1 cellular context compared by ENCODE assay signal in the genomic region with DNA sequence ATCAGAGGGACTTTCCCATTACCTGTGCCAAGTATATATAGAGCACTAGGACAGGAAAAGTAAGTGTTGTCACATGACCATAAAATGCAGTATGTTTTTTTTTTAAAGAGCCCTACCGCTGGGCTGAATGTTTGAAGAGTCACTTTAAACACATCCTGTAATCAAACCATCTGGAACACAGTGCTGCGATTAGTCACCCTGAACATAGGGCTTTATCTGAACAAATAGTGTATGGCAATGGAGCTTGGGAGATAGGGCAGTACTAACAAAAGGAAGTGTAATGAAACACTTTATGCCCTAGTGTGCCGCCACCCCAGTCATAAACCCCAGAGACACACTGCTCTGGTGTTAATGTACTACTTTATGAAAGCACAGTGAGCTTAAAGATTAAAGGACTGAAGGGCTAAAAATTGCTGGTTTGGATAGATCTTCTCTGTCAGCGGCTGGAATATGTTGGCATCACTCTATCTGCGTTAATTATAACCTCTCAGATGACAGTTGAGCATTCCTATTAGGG.
TF ChIP-seq lines count a peak whose summit lies in the region.

No MANE protein-coding gene starts in this region.

TF ChIP-seq in HepG2, 621 proteins besides CTCF, POLR2A, EP300 and RAD21 (continued from another document and continues in another):
- TF ChIP-seq NR2F2 (IDR thresholded peaks at IDR 0.05; ENCODE audit: borderline replicate concordance, low read depth) = no peak
- TF ChIP-seq, protein P1, sequence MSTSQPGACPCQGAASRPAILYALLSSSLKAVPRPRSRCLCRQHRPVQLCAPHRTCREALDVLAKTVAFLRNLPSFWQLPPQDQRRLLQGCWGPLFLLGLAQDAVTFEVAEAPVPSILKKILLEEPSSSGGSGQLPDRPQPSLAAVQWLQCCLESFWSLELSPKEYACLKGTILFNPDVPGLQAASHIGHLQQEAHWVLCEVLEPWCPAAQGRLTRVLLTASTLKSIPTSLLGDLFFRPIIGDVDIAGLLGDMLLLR (CRISPR knock-in tag; IDR thresholded peaks at IDR 0.05) = no peak
- TF ChIP-seq DNMT1 (CRISPR knock-in tag; IDR thresholded peaks at IDR 0.05) = no peak
- no peak for TF ChIP-seq ZNF10 (CRISPR knock-in tag; IDR thresholded peaks at IDR 0.05; ENCODE audit: borderline replicate concordance, low read depth)
- TF ChIP-seq, protein P2, sequence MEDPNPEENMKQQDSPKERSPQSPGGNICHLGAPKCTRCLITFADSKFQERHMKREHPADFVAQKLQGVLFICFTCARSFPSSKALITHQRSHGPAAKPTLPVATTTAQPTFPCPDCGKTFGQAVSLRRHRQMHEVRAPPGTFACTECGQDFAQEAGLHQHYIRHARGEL (CRISPR knock-in tag; IDR thresholded peaks at IDR 0.05) = no peak
- TF ChIP-seq SALL1 (CRISPR knock-in tag; IDR thresholded peaks at IDR 0.05) = peak; percentile 42; the same call in 1 of the 2 replicates
- TF ChIP-seq SYNCRIP (IDR thresholded peaks at IDR 0.05; ENCODE audit: insufficient read depth, low read depth, low read length) = no peak
- TF ChIP-seq ZNF7 (CRISPR knock-in tag; IDR thresholded peaks at IDR 0.05) = no peak
- no peak for TF ChIP-seq ZSCAN30 (CRISPR knock-in tag; IDR thresholded peaks at IDR 0.05)
- no peak for TF ChIP-seq KDM5B (CRISPR knock-in tag; IDR thresholded peaks at IDR 0.05; ENCODE audit: borderline replicate concordance)
- TF ChIP-seq ZNF33B (CRISPR knock-in tag; IDR thresholded peaks at IDR 0.05) = no peak
- TF ChIP-seq, protein P3, sequence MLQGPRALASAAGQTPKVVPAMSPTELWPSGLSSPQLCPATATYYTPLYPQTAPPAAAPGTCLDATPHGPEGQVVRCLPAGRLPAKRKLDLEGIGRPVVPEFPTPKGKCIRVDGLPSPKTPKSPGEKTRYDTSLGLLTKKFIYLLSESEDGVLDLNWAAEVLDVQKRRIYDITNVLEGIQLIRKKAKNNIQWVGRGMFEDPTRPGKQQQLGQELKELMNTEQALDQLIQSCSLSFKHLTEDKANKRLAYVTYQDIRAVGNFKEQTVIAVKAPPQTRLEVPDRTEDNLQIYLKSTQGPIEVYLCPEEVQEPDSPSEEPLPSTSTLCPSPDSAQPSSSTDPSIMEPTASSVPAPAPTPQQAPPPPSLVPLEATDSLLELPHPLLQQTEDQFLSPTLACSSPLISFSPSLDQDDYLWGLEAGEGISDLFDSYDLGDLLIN (CRISPR knock-in tag; IDR thresholded peaks at IDR 0.05; ENCODE audit: borderline replicate concordance) = no peak
- TF ChIP-seq, protein P4, sequence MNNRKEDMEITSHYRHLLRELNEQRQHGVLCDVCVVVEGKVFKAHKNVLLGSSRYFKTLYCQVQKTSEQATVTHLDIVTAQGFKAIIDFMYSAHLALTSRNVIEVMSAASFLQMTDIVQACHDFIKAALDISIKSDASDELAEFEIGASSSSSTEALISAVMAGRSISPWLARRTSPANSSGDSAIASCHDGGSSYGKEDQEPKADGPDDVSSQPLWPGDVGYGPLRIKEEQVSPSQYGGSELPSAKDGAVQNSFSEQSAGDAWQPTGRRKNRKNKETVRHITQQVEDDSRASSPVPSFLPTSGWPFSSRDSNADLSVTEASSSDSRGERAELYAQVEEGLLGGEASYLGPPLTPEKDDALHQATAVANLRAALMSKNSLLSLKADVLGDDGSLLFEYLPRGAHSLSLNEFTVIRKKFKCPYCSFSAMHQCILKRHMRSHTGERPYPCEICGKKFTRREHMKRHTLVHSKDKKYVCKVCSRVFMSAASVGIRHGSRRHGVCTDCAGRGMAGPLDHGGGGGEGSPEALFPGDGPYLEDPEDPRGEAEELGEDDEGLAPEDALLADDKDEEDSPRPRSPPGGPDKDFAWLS (CRISPR knock-in tag; IDR thresholded peaks at IDR 0.05; ENCODE audit: borderline replicate concordance) = no peak
- TF ChIP-seq KAT7 (CRISPR knock-in tag; IDR thresholded peaks at IDR 0.05; ENCODE audit: borderline replicate concordance) = no peak
- TF ChIP-seq NONO (IDR thresholded peaks at IDR 0.05) = no peak
- TF ChIP-seq NONO (CRISPR knock-in tag; conservative IDR thresholded peaks at IDR 0.05) = no peak
- TF ChIP-seq, protein P5, sequence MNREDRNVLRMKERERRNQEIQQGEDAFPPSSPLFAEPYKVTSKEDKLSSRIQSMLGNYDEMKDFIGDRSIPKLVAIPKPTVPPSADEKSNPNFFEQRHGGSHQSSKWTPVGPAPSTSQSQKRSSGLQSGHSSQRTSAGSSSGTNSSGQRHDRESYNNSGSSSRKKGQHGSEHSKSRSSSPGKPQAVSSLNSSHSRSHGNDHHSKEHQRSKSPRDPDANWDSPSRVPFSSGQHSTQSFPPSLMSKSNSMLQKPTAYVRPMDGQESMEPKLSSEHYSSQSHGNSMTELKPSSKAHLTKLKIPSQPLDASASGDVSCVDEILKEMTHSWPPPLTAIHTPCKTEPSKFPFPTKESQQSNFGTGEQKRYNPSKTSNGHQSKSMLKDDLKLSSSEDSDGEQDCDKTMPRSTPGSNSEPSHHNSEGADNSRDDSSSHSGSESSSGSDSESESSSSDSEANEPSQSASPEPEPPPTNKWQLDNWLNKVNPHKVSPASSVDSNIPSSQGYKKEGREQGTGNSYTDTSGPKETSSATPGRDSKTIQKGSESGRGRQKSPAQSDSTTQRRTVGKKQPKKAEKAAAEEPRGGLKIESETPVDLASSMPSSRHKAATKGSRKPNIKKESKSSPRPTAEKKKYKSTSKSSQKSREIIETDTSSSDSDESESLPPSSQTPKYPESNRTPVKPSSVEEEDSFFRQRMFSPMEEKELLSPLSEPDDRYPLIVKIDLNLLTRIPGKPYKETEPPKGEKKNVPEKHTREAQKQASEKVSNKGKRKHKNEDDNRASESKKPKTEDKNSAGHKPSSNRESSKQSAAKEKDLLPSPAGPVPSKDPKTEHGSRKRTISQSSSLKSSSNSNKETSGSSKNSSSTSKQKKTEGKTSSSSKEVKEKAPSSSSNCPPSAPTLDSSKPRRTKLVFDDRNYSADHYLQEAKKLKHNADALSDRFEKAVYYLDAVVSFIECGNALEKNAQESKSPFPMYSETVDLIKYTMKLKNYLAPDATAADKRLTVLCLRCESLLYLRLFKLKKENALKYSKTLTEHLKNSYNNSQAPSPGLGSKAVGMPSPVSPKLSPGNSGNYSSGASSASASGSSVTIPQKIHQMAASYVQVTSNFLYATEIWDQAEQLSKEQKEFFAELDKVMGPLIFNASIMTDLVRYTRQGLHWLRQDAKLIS (CRISPR knock-in tag; IDR thresholded peaks at IDR 0.05) = no peak
- no peak for TF ChIP-seq ZNF468 (CRISPR knock-in tag; IDR thresholded peaks at IDR 0.05)
- TF ChIP-seq, protein P6, sequence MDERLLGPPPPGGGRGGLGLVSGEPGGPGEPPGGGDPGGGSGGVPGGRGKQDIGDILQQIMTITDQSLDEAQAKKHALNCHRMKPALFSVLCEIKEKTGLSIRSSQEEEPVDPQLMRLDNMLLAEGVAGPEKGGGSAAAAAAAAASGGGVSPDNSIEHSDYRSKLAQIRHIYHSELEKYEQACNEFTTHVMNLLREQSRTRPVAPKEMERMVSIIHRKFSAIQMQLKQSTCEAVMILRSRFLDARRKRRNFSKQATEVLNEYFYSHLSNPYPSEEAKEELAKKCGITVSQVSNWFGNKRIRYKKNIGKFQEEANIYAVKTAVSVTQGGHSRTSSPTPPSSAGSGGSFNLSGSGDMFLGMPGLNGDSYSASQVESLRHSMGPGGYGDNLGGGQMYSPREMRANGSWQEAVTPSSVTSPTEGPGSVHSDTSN (CRISPR knock-in tag; IDR thresholded peaks at IDR 0.05) = no peak
- TF ChIP-seq, protein P7, sequence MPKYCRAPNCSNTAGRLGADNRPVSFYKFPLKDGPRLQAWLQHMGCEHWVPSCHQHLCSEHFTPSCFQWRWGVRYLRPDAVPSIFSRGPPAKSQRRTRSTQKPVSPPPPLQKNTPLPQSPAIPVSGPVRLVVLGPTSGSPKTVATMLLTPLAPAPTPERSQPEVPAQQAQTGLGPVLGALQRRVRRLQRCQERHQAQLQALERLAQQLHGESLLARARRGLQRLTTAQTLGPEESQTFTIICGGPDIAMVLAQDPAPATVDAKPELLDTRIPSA (CRISPR knock-in tag; IDR thresholded peaks at IDR 0.05; ENCODE audit: borderline replicate concordance) = no peak
- TF ChIP-seq, protein P8, sequence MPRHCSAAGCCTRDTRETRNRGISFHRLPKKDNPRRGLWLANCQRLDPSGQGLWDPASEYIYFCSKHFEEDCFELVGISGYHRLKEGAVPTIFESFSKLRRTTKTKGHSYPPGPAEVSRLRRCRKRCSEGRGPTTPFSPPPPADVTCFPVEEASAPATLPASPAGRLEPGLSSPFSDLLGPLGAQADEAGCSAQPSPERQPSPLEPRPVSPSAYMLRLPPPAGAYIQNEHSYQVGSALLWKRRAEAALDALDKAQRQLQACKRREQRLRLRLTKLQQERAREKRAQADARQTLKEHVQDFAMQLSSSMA (CRISPR knock-in tag; IDR thresholded peaks at IDR 0.05) = no peak
- no peak for TF ChIP-seq TRIM24 (CRISPR knock-in tag; IDR thresholded peaks at IDR 0.05)
- TF ChIP-seq TEAD2 (CRISPR knock-in tag; IDR thresholded peaks at IDR 0.05) = no peak
- no peak for TF ChIP-seq ZNF747 (CRISPR knock-in tag; IDR thresholded peaks at IDR 0.05; ENCODE audit: borderline replicate concordance)
- TF ChIP-seq CBFB (CRISPR knock-in tag; IDR thresholded peaks at IDR 0.05) = no peak
- TF ChIP-seq NCOA2 (CRISPR knock-in tag; IDR thresholded peaks at IDR 0.05) = peak; percentile 80
- TF ChIP-seq, protein P9, sequence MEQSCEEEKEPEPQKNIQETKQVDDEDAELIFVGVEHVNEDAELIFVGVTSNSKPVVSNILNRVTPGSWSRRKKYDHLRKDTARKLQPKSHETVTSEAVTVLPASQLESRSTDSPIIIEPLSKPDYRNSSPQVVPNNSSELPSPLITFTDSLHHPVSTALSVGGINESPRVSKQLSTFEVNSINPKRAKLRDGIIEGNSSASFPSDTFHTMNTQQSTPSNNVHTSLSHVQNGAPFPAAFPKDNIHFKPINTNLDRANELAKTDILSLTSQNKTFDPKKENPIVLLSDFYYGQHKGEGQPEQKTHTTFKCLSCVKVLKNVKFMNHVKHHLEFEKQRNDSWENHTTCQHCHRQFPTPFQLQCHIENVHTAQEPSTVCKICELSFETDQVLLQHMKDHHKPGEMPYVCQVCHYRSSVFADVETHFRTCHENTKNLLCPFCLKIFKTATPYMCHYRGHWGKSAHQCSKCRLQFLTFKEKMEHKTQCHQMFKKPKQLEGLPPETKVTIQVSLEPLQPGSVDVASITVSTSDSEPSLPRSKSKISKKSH (CRISPR knock-in tag; IDR thresholded peaks at IDR 0.05; ENCODE audit: borderline replicate concordance) = no peak
- TF ChIP-seq ZNF350 (CRISPR knock-in tag; IDR thresholded peaks at IDR 0.05; ENCODE audit: borderline replicate concordance, low read depth) = no peak
- no peak for TF ChIP-seq TSC22D2 (CRISPR knock-in tag; IDR thresholded peaks at IDR 0.05; ENCODE audit: borderline replicate concordance)
- TF ChIP-seq, protein P10, sequence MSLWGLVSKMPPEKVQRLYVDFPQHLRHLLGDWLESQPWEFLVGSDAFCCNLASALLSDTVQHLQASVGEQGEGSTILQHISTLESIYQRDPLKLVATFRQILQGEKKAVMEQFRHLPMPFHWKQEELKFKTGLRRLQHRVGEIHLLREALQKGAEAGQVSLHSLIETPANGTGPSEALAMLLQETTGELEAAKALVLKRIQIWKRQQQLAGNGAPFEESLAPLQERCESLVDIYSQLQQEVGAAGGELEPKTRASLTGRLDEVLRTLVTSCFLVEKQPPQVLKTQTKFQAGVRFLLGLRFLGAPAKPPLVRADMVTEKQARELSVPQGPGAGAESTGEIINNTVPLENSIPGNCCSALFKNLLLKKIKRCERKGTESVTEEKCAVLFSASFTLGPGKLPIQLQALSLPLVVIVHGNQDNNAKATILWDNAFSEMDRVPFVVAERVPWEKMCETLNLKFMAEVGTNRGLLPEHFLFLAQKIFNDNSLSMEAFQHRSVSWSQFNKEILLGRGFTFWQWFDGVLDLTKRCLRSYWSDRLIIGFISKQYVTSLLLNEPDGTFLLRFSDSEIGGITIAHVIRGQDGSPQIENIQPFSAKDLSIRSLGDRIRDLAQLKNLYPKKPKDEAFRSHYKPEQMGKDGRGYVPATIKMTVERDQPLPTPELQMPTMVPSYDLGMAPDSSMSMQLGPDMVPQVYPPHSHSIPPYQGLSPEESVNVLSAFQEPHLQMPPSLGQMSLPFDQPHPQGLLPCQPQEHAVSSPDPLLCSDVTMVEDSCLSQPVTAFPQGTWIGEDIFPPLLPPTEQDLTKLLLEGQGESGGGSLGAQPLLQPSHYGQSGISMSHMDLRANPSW (CRISPR knock-in tag; IDR thresholded peaks at IDR 0.05; ENCODE audit: borderline replicate concordance) = no peak
- peak; percentile 77 for TF ChIP-seq PITX1 (CRISPR knock-in tag; IDR thresholded peaks at IDR 0.05)
- TF ChIP-seq ZNF136 (CRISPR knock-in tag; IDR thresholded peaks at IDR 0.05; ENCODE audit: low read depth) = no peak
- no peak for TF ChIP-seq RFX5 (IDR thresholded peaks at IDR 0.05; ENCODE audit: low read depth, low read length)
- TF ChIP-seq FOSL2 (CRISPR knock-in tag; IDR thresholded peaks at IDR 0.05) = peak; percentile 92
- TF ChIP-seq ZNF772 (CRISPR knock-in tag; IDR thresholded peaks at IDR 0.05) = no peak
- TF ChIP-seq, protein P11, sequence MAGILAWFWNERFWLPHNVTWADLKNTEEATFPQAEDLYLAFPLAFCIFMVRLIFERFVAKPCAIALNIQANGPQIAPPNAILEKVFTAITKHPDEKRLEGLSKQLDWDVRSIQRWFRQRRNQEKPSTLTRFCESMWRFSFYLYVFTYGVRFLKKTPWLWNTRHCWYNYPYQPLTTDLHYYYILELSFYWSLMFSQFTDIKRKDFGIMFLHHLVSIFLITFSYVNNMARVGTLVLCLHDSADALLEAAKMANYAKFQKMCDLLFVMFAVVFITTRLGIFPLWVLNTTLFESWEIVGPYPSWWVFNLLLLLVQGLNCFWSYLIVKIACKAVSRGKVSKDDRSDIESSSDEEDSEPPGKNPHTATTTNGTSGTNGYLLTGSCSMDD (CRISPR knock-in tag; IDR thresholded peaks at IDR 0.05) = no peak
- no peak for TF ChIP-seq ZNF589 (CRISPR knock-in tag; conservative IDR thresholded peaks at IDR 0.05)
- TF ChIP-seq ZNF564 (CRISPR knock-in tag; IDR thresholded peaks at IDR 0.05) = no peak
- peak; percentile 65 for TF ChIP-seq RARA (CRISPR knock-in tag; IDR thresholded peaks at IDR 0.05)
- no peak for TF ChIP-seq GABPB1 (CRISPR knock-in tag; IDR thresholded peaks at IDR 0.05)
- TF ChIP-seq ZNF644 (CRISPR knock-in tag; IDR thresholded peaks at IDR 0.05; ENCODE audit: low read depth) = peak; percentile 83
